Comparison of ENCODE assay signal across 9 cellular contexts in genomic region chr10:2985729-2986232, GRCh38.
A peak's percentile ranks its signal among the peaks of the same experiment; 100 is the strongest.
DNase-seq lines count a peak whose midpoint lies in the region; ATAC-seq and TF ChIP-seq lines count a peak whose summit lies in the region.
"Had no signal": no experiment of that assay in that cellular context is flagged by ENCODE, and none has a peak within 500 bp of the region (broad histone marks: within the 10 kb centered on the region; RNA-seq: fewer than 3 reads in every experiment).

No MANE protein-coding gene starts in this region.

- peak overlapping the region; percentile 90 for H3K27ac Mint-ChIP-seq in stimulated activated naive B cell treated with anti-CD40 and anti-IgM and Interleukin-4, amounts not matched to agents 10 μg/mL and 1 μg/mL and 100 μg/mL, for 72 hours
- H3K27ac Mint-ChIP-seq: activated naive CD4-positive, alpha-beta T cell treated with anti-CD3 and anti-CD28 coated beads, Interleukin-2, amount 50 U/mL, for 72 hours had no signal

- no peaks in the 10 kb centered on the region for H3K27me3 ChIP-seq in foreskin keratinocyte

- peak; percentile 55 for TF ChIP-seq CTCF in foreskin keratinocyte (conservative IDR thresholded peaks at IDR 0.05)

- peaks cover 10 to 12% of the 10 kb centered on the region in 2 donors for H3K27me3 Mint-ChIP-seq in stimulated activated naive B cell treated with anti-CD40 and anti-IgM and Interleukin-4, amounts not matched to agents 10 μg/mL and 1 μg/mL and 100 μg/mL, for 72 hours

- DNase-seq in HCEC 1CT (peak; percentile 28), RKO (ENCODE audit: low spot score) (peak; percentile 75), foreskin keratinocyte (peak; percentile 69 to 78), NCI-H345 (lab: John Stamatoyannopoulos, UW) (no peak), amniotic stem cell (lab: John Stamatoyannopoulos, UW) (no peak)
- DNase-seq in stimulated activated naive B cell treated with anti-CD40 and anti-IgM and Interleukin-4, amounts not matched to agents 10 μg/mL and 1 μg/mL and 100 μg/mL, for 72 hours, result no peak

- peak overlapping the region; percentile 38 to 58 for H3K4me3 Mint-ChIP-seq in stimulated activated naive B cell treated with anti-CD40 and anti-IgM and Interleukin-4, amounts not matched to agents 10 μg/mL and 1 μg/mL and 100 μg/mL, for 72 hours

- ATAC-seq in foreskin keratinocyte (peak; percentile 91), HG03460 (IDR thresholded peaks at IDR 0.05; ENCODE audit: unreplicated experiment) (no peak)
- peak; percentile 4 to 10 for ATAC-seq in stimulated activated naive B cell treated with anti-CD40 and anti-IgM and Interleukin-4, amounts not matched to agents 10 μg/mL and 1 μg/mL and 100 μg/mL, for 72 hours (replicated peaks)

- H3K9me3 Mint-ChIP-seq in stimulated activated naive B cell treated with anti-CD40 and anti-IgM and Interleukin-4, amounts not matched to agents 10 μg/mL and 1 μg/mL and 100 μg/mL, for 72 hours, result peaks cover 13 to 15% of the 10 kb centered on the region in 2 donors

- no peak overlapping the region for H3K27ac ChIP-seq in foreskin keratinocyte
- H3K27ac ChIP-seq: SK-N-MC had no signal

- H3K4me1 Mint-ChIP-seq in stimulated activated naive B cell treated with anti-CD40 and anti-IgM and Interleukin-4, amounts not matched to agents 10 μg/mL and 1 μg/mL and 100 μg/mL, for 72 hours, result peaks cover 39 to 61% of the 10 kb centered on the region in 2 donors

- H3K36me3 Mint-ChIP-seq in stimulated activated naive B cell treated with anti-CD40 and anti-IgM and Interleukin-4, amounts not matched to agents 10 μg/mL and 1 μg/mL and 100 μg/mL, for 72 hours, result peaks cover 13 to 17% of the 10 kb centered on the region in 2 donors

- H3K4me1 ChIP-seq in foreskin keratinocyte, result no peaks in the 10 kb centered on the region

Comparison
In these comparisons a context has a peak if more than half of its experiments do, and no peak if none do; other contexts are left out.
1. DNase-seq: peak in HCEC 1CT (single experiment), RKO (single experiment) and foreskin keratinocyte (2 of 2); none in stimulated activated naive B cell treated with anti-CD40 and anti-IgM and Interleukin-4, amounts not matched to agents 10 μg/mL and 1 μg/mL and 100 μg/mL, for 72 hours (single experiment), NCI-H345 (single experiment) and amniotic stem cell (single experiment).